9 cellular contexts compared by ENCODE assay signal in genomic region chr17:44307387-44308186, GRCh38. TPM values are rescaled to one million over a fixed set of nuclear protein-coding genes. Genes with fewer than 3 reads are reported as not detected.
DNase-seq lines count a peak whose midpoint lies in the region; ATAC-seq and TF ChIP-seq lines count a peak whose summit lies in the region.
"Had no signal": no experiment of that assay in that cellular context is flagged by ENCODE, and none has a peak within 500 bp of the region (broad histone marks: within the 10 kb centered on the region; RNA-seq: fewer than 3 reads in every experiment).

No MANE protein-coding gene starts in this region.

- DNase-seq in Caco-2 (peak; percentile 73 to 79), M059J (ENCODE audit: low read depth) (peak; percentile 45), left ventricle myocardium superior (peak; percentile 56), prostate gland (ENCODE audit: low spot score) (peak; percentile 57), NCI-H128 (lab: John Stamatoyannopoulos, UW; ENCODE audit: unreplicated experiment) (no peak)

- H3K9me3 ChIP-seq in Caco-2 (no peaks in the 10 kb centered on the region), prostate gland (no peaks in the 10 kb centered on the region)

- H3K4me1 ChIP-seq in Caco-2, result no peaks in the 10 kb centered on the region
- H3K4me1 ChIP-seq in prostate gland (replicated peaks), result peaks cover 4% of the 10 kb centered on the region

- H3K4me3 ChIP-seq in Caco-2 (ENCODE audit: low read depth, low read length) (peak overlapping the region; percentile 66), prostate gland (peak overlapping the region; percentile 33 to 44)

- intact Hi-C loops in Caco-2 (cut with micrococcal nuclease; ENCODE audit: unreplicated experiment) (loop anchor here (5.0 kb wide), 1 partner anchor 85 kb away; no protein-coding TSS in a partner anchor), left ventricle myocardium superior (cut with micrococcal nuclease) (no loop called here), prostate gland (cut with DNase I) (no loop called here)

- POLR2A ChIA-PET in Caco-2 (lab: Charles Lee), result interaction anchor here (0.6 to 1.2 kb wide), 2 partner anchors 17 to 86 kb away, joined by 4 to 8 read pairs; no protein-coding TSS in a partner anchor

- peaks cover 5% of the 10 kb centered on the region for H3K36me3 Mint-ChIP-seq in Caco-2 (ENCODE audit: insufficient read depth, unreplicated experiment)
- no peaks in the 10 kb centered on the region for H3K36me3 Mint-ChIP-seq in activated T-helper 17 cell treated with anti-CD3 and anti-CD28 coated beads, Interleukin-2, amount 50 U/mL, for 72 hours (ENCODE audit: low read depth)

- TF ChIP-seq POLR2A in prostate gland (IDR thresholded peaks at IDR 0.05), result no peak

- WGBS in prostate gland, result 3% methylated on average over 18 of the region's 26 CpGs

- H3K27ac Mint-ChIP-seq in Caco-2 (ENCODE audit: unreplicated experiment), result peak overlapping the region; percentile 59
- H3K27ac Mint-ChIP-seq in activated T-helper 17 cell treated with anti-CD3 and anti-CD28 coated beads, Interleukin-2, amount 50 U/mL, for 72 hours, result no peak overlapping the region

- ATAC-seq in activated T-helper 17 cell treated with anti-CD3 and anti-CD28 coated beads, Interleukin-2, amount 50 U/mL, for 72 hours (replicated peaks), result peak; percentile 32
- ATAC-seq in left ventricle myocardium superior, result peak; percentile 79
- ATAC-seq in HG02623 (IDR thresholded peaks at IDR 0.05; ENCODE audit: unreplicated experiment), result no peak
- no peak for ATAC-seq in GM21619 (IDR thresholded peaks at IDR 0.05; ENCODE audit: unreplicated experiment)

- peak overlapping the region; percentile 62 to 66 for H3K27ac ChIP-seq in prostate gland

- no peaks in the 10 kb centered on the region for H3K9me3 Mint-ChIP-seq in Caco-2 (ENCODE audit: unreplicated experiment)
- no peaks in the 10 kb centered on the region for H3K9me3 Mint-ChIP-seq in activated T-helper 17 cell treated with anti-CD3 and anti-CD28 coated beads, Interleukin-2, amount 50 U/mL, for 72 hours

- peaks cover 13% of the 10 kb centered on the region for H3K27me3 Mint-ChIP-seq in Caco-2 (ENCODE audit: insufficient read depth, unreplicated experiment)
- peaks cover 12% of the 10 kb centered on the region for H3K27me3 Mint-ChIP-seq in activated T-helper 17 cell treated with anti-CD3 and anti-CD28 coated beads, Interleukin-2, amount 50 U/mL, for 72 hours

- CTCF ChIA-PET in Caco-2 (lab: Charles Lee), result interaction anchor here (0.6 to 1.1 kb wide), 3 partner anchors 49 to 91 kb away, joined by 3 to 6 read pairs (median 3); no protein-coding TSS in a partner anchor

- peaks cover 10% of the 10 kb centered on the region for H3K4me1 Mint-ChIP-seq in Caco-2 (ENCODE audit: low read depth, unreplicated experiment)
- peaks cover 8% of the 10 kb centered on the region for H3K4me1 Mint-ChIP-seq in activated T-helper 17 cell treated with anti-CD3 and anti-CD28 coated beads, Interleukin-2, amount 50 U/mL, for 72 hours

- peak overlapping the region; percentile 81 for H3K4me3 Mint-ChIP-seq in Caco-2 (ENCODE audit: unreplicated experiment)
- peak overlapping the region; percentile 39 for H3K4me3 Mint-ChIP-seq in activated T-helper 17 cell treated with anti-CD3 and anti-CD28 coated beads, Interleukin-2, amount 50 U/mL, for 72 hours

- no TSS peak for BruUV-seq in Caco-2 (replicated peaks; lab: Mats Ljungman, UMichigan)

- H3K27me3 ChIP-seq in Caco-2 (replicated peaks; ENCODE audit: control insufficient read depth, insufficient read depth, low read length) (no peaks in the 10 kb centered on the region), prostate gland (replicated peaks; ENCODE audit: insufficient read depth) (no peaks in the 10 kb centered on the region)

- H3K36me3 ChIP-seq in Caco-2 (ENCODE audit: control insufficient read depth, insufficient read depth, low read length) (no peaks in the 10 kb centered on the region), prostate gland (no peaks in the 10 kb centered on the region)

- TF ChIP-seq CTCF in Caco-2 (IDR thresholded peaks at IDR 0.05; ENCODE audit: insufficient read depth in 1 of 2, low read depth in 1 of 2, low read length in 1 of 2, severe bottlenecking in 1 of 2, unreplicated experiment in 1 of 2) (no peak), prostate gland (IDR thresholded peaks at IDR 0.05) (no peak)

RNA-seq across cellular contexts. Expression of gene RUNDC3A, which starts 0.8 kb away (rescaled TPM):
- total RNA-seq in Caco-2 (2022) (0.34 and 0.53 TPM in 2 replicates), left ventricle myocardium superior (0.45 TPM), prostate gland (1 to 10 TPM in 1 of 2 donors, under 1 TPM in 1; 0.68 to 2.9 TPM)
- 0.12 TPM in 1 of 2 replicates, not detected in the other for total RNA-seq in M059J (2014; rRNA removed; shearing (Covaris generic))
- under 1 TPM; 0.41 to 0.53 TPM for total RNA-seq in activated T-helper 17 cell treated with anti-CD3 and anti-CD28 coated beads, Interleukin-2, amount 50 U/mL, for 72 hours

RNA-seq across cellular contexts. Expression of gene SLC25A39, which starts 17.0 kb away (rescaled TPM):
- total RNA-seq in Caco-2 (2022) (155 and 172 TPM in 2 replicates), left ventricle myocardium superior (52.3 TPM), prostate gland (100 to 1,000 TPM; 116 to 132 TPM)
- total RNA-seq in M059J (2014; rRNA removed; shearing (Covaris generic)), result 111 and 138 TPM in 2 replicates
- total RNA-seq in activated T-helper 17 cell treated with anti-CD3 and anti-CD28 coated beads, Interleukin-2, amount 50 U/mL, for 72 hours, result 100 to 1,000 TPM in 1 of 2 donors, 10 to 100 TPM in 1; 60.3 to 114 TPM

RNA-seq across cellular contexts. Expression of gene GRN, which starts 37.5 kb away (rescaled TPM):
- total RNA-seq in Caco-2 (2022) (167 and 176 TPM in 2 replicates), left ventricle myocardium superior (156 TPM), prostate gland (100 to 1,000 TPM; 319 to 404 TPM)
- 284 and 317 TPM in 2 replicates for total RNA-seq in M059J (2014; rRNA removed; shearing (Covaris generic))
- 10 to 100 TPM; 48.5 to 54.5 TPM for total RNA-seq in activated T-helper 17 cell treated with anti-CD3 and anti-CD28 coated beads, Interleukin-2, amount 50 U/mL, for 72 hours

RNA-seq across cellular contexts. Expression of gene SLC4A1, which starts 39.7 kb away (rescaled TPM):
- total RNA-seq in Caco-2 (2022) (not detected in 2 replicates), left ventricle myocardium superior (not detected), prostate gland (under 1 TPM in 1 of 2 donors, not detected in 1; 0.51 TPM)
- not detected in 2 replicates for total RNA-seq in M059J (2014; rRNA removed; shearing (Covaris generic))
- total RNA-seq in activated T-helper 17 cell treated with anti-CD3 and anti-CD28 coated beads, Interleukin-2, amount 50 U/mL, for 72 hours, result not detected
- total RNA-seq: pulmonary artery endothelial cell had no signal

RNA-seq across cellular contexts. Expression of gene FAM171A2, which starts 56.1 kb away (rescaled TPM):
- 3.0 and 3.6 TPM in 2 replicates for total RNA-seq in Caco-2 (2022)
- total RNA-seq in M059J (2014; rRNA removed; shearing (Covaris generic)), result 1.4 and 5.2 TPM in 2 replicates
- total RNA-seq in activated T-helper 17 cell treated with anti-CD3 and anti-CD28 coated beads, Interleukin-2, amount 50 U/mL, for 72 hours, result under 1 TPM; 0.17 to 0.32 TPM
- 0.72 TPM for total RNA-seq in left ventricle myocardium superior
- total RNA-seq in prostate gland, result 1 to 10 TPM; 1.8 to 6.1 TPM

Comparison
In these comparisons a context has a peak if more than half of its experiments do, and no peak if none do; other contexts are left out.
1. ATAC-seq: peak in activated T-helper 17 cell treated with anti-CD3 and anti-CD28 coated beads, Interleukin-2, amount 50 U/mL, for 72 hours (single experiment) and left ventricle myocardium superior (single experiment); none in HG02623 (single experiment) and GM21619 (single experiment).